11 cellular contexts compared by ENCODE assay signal in the genomic region with DNA sequence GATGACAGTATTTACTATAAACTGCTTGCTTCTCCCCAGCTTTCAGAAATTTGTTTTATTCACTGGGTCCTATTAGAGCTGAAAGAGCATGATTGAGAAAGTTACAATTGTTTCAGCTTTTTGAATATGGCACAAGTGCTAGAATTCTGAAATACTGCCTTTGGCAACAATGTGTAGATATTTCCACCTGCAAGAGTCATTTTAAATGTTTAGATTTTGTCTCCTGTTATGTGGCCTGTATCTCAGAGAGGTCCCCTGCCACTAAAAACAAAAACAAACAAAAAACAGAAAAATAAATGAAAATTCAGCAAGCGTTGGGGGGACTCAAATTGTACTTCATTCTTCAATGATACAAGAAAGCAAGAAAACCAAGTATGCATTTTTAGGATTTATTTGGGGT. TPM values are rescaled to one million over a fixed set of nuclear protein-coding genes. Genes with fewer than 3 reads are reported as not detected.
A peak's percentile ranks its signal among the peaks of the same experiment; 100 is the strongest.
DNase-seq lines count a peak whose midpoint lies in the region; ATAC-seq and TF ChIP-seq lines count a peak whose summit lies in the region.
"Had no signal": no experiment of that assay in that cellular context is flagged by ENCODE, and none has a peak within 500 bp of the region (broad histone marks: within the 10 kb centered on the region; RNA-seq: fewer than 3 reads in every experiment).

No MANE protein-coding gene starts in this region.

- WGBS in mesenchymal stem cell, result no CpG with 5 or more reads among the region's 1 CpG

- no peak overlapping the region for H2AK5ac ChIP-seq in mesenchymal stem cell (ENCODE audit: low read length, severe bottlenecking)

- H3K4me3 Mint-ChIP-seq in activated CD4-positive, alpha-beta memory T cell treated with anti-CD3 and anti-CD28 coated beads for 36 hours, result peak overlapping the region; percentile 45
- no peak overlapping the region for H3K4me3 Mint-ChIP-seq in type B pancreatic cell

- H3K79me1 ChIP-seq in mesenchymal stem cell (replicated peaks; ENCODE audit: low read length, poor library complexity, severe bottlenecking), result peaks cover 3% of the 10 kb centered on the region

- H3K23ac ChIP-seq in mesenchymal stem cell (ENCODE audit: low read length in 2 of 2), result no peak overlapping the region

- CTCF ChIA-PET in activated CD4-positive, alpha-beta memory T cell treated with anti-CD3 and anti-CD28 coated beads for 36 hours (lab: Charles Lee), result interaction anchor here (0.7 to 1.8 kb wide), 2 partner anchors 9 to 315 kb away, joined by 3 read pairs; no protein-coding TSS in a partner anchor

- H3K9me3 Mint-ChIP-seq in activated CD4-positive, alpha-beta memory T cell treated with anti-CD3 and anti-CD28 coated beads for 36 hours, result no peaks in the 10 kb centered on the region
- no peaks in the 10 kb centered on the region for H3K9me3 Mint-ChIP-seq in type B pancreatic cell

- intact Hi-C loops in left ventricle myocardium inferior (cut with micrococcal nuclease), result no loop called here
- intact Hi-C loops in left cardiac atrium (cut with DNase I), result no loop called here
- intact Hi-C loops in activated CD4-positive, alpha-beta memory T cell treated with anti-CD3 and anti-CD28 coated beads for 36 hours (cut with micrococcal nuclease), result loop anchor here (1.0 kb wide), 1 partner anchor 9 kb away; no protein-coding TSS in a partner anchor
- intact Hi-C loops in upper lobe of right lung (cut with DNase I), result no loop called here

- no peak overlapping the region for H2BK5ac ChIP-seq in mesenchymal stem cell (ENCODE audit: low read depth, low read length, poor library complexity, severe bottlenecking)

- H3K36me3 Mint-ChIP-seq in activated CD4-positive, alpha-beta memory T cell treated with anti-CD3 and anti-CD28 coated beads for 36 hours, result peaks cover 38% of the 10 kb centered on the region
- H3K36me3 Mint-ChIP-seq in type B pancreatic cell, result peaks cover 24% of the 10 kb centered on the region

- no peak overlapping the region for H4K91ac ChIP-seq in mesenchymal stem cell (ENCODE audit: low read length)

- H3K4me3 ChIP-seq in left ventricle myocardium inferior, result no peak overlapping the region
- H3K4me3 ChIP-seq in mesenchymal stem cell (ENCODE audit: insufficient read depth in 1 of 2, low read depth in 1 of 2, low read length in 2 of 2), result no peak overlapping the region
- H3K4me3 ChIP-seq in upper lobe of right lung, result no peak overlapping the region
- no peak overlapping the region for H3K4me3 ChIP-seq in H7 (ENCODE audit: insufficient read depth, low read depth, low read length)
- H3K4me3 ChIP-seq: dorsolateral prefrontal cortex had no signal

- DNase-seq in left ventricle myocardium inferior (no peak), left cardiac atrium (no peak), mesenchymal stem cell (no peak), upper lobe of right lung (no peak), H7 (no peak), SHP77 (lab: John Stamatoyannopoulos, UW) (no peak), type B pancreatic cell (ENCODE audit: extremely low spot score, unreplicated experiment) (no peak)
- no peak for DNase-seq in activated CD4-positive, alpha-beta memory T cell treated with anti-CD3 and anti-CD28 coated beads for 36 hours
- DNase-seq: dorsolateral prefrontal cortex, NCI-H2029 had no signal

- no peak for ATAC-seq in left cardiac atrium
- ATAC-seq in upper lobe of right lung, result no peak

- no peak overlapping the region for H2BK15ac ChIP-seq in mesenchymal stem cell (ENCODE audit: low read depth, poor library complexity, severe bottlenecking)

- no peak overlapping the region for H2AFZ ChIP-seq in mesenchymal stem cell (ENCODE audit: low read depth, low read length)

- TF ChIP-seq CTCF in left ventricle myocardium inferior (IDR thresholded peaks at IDR 0.05; ENCODE audit: borderline replicate concordance) (no peak), upper lobe of right lung (IDR thresholded peaks at IDR 0.05) (no peak), type B pancreatic cell (conservative IDR thresholded peaks at IDR 0.05) (no peak)

- H3K4me2 ChIP-seq in mesenchymal stem cell (ENCODE audit: low read length, poor library complexity, severe bottlenecking), result no peak overlapping the region

- H3K27me3 ChIP-seq in left ventricle myocardium inferior (ENCODE audit: low read depth) (no peaks in the 10 kb centered on the region), mesenchymal stem cell (ENCODE audit: control insufficient read depth in 1 of 2, insufficient read depth in 1 of 2, low read length in 2 of 2) (no peaks in the 10 kb centered on the region), upper lobe of right lung (no peaks in the 10 kb centered on the region), H7 (ENCODE audit: control insufficient read depth, insufficient read depth, low read length) (no peaks in the 10 kb centered on the region)
- H3K27me3 ChIP-seq: dorsolateral prefrontal cortex had no signal

- H2BK12ac ChIP-seq in mesenchymal stem cell (ENCODE audit: low read length in 2 of 2), result no peak overlapping the region

- peak overlapping the region; percentile 85 for H3K27ac ChIP-seq in left ventricle myocardium inferior (replicated peaks)
- no peak overlapping the region for H3K27ac ChIP-seq in mesenchymal stem cell (ENCODE audit: low read length, poor library complexity, severe bottlenecking)
- peak overlapping the region; percentile 44 for H3K27ac ChIP-seq in upper lobe of right lung
- H3K27ac ChIP-seq: RWPE1 had no signal

- POLR2A ChIA-PET in activated CD4-positive, alpha-beta memory T cell treated with anti-CD3 and anti-CD28 coated beads for 36 hours (lab: Charles Lee), result interaction anchor here (0.7 to 17.4 kb wide), 9 partner anchors 9 to 29 kb away, joined by 3 to 200 read pairs (median 6); partner anchors contain the start of gene TGFBR2

- H3K4ac ChIP-seq in mesenchymal stem cell (ENCODE audit: low read depth in 1 of 2, low read length in 2 of 2), result no peak overlapping the region

- peaks cover 89% of the 10 kb centered on the region for H3K4me1 Mint-ChIP-seq in activated CD4-positive, alpha-beta memory T cell treated with anti-CD3 and anti-CD28 coated beads for 36 hours (ENCODE audit: low read depth)
- peaks cover 23% of the 10 kb centered on the region for H3K4me1 Mint-ChIP-seq in type B pancreatic cell (ENCODE audit: unreplicated experiment)

- peaks cover 98% of the 10 kb centered on the region for H3K4me1 ChIP-seq in left ventricle myocardium inferior
- H3K4me1 ChIP-seq in mesenchymal stem cell (ENCODE audit: control insufficient read depth, insufficient read depth, low read depth, low read length), result peaks cover 2% of the 10 kb centered on the region
- peaks cover 84% of the 10 kb centered on the region for H3K4me1 ChIP-seq in upper lobe of right lung

- H4K8ac ChIP-seq in mesenchymal stem cell (ENCODE audit: low read length), result no peak overlapping the region

- H3K9me3 ChIP-seq in left ventricle myocardium inferior (replicated peaks) (peaks cover 3% of the 10 kb centered on the region), mesenchymal stem cell (ENCODE audit: control insufficient read depth, low read length) (no peaks in the 10 kb centered on the region), upper lobe of right lung (no peaks in the 10 kb centered on the region)

- H2BK120ac ChIP-seq in mesenchymal stem cell (ENCODE audit: low read depth, low read length), result no peak overlapping the region

- H3K14ac ChIP-seq in mesenchymal stem cell (ENCODE audit: low read length in 2 of 2), result no peak overlapping the region

- H3K18ac ChIP-seq in mesenchymal stem cell (ENCODE audit: low read depth in 1 of 2, low read length in 2 of 2), result no peak overlapping the region

- H3K27me3 Mint-ChIP-seq in activated CD4-positive, alpha-beta memory T cell treated with anti-CD3 and anti-CD28 coated beads for 36 hours, result no peaks in the 10 kb centered on the region
- no peaks in the 10 kb centered on the region for H3K27me3 Mint-ChIP-seq in type B pancreatic cell

- H3K36me3 ChIP-seq in left ventricle myocardium inferior (peaks cover 8% of the 10 kb centered on the region), mesenchymal stem cell (ENCODE audit: control insufficient read depth in 1 of 2, insufficient read depth in 2 of 2, low read depth in 1 of 2, low read length in 2 of 2) (peaks cover 3 to 75% of the 10 kb centered on the region in 2 experiments), upper lobe of right lung (peaks cover 17% of the 10 kb centered on the region), H7 (replicated peaks; ENCODE audit: control insufficient read depth, insufficient read depth, low read length) (no peaks in the 10 kb centered on the region)

- H3K9ac ChIP-seq in mesenchymal stem cell (ENCODE audit: low read length), result peak overlapping the region; percentile 16

- peak overlapping the region; percentile 91 for H3K27ac Mint-ChIP-seq in activated CD4-positive, alpha-beta memory T cell treated with anti-CD3 and anti-CD28 coated beads for 36 hours
- no peak overlapping the region for H3K27ac Mint-ChIP-seq in type B pancreatic cell

RNA-seq across cellular contexts. Expression of gene TGFBR2, which starts 28.7 kb away (rescaled TPM):
- 144 TPM for total RNA-seq in left ventricle myocardium inferior
- 100 to 1,000 TPM; 234 to 243 TPM for total RNA-seq in left cardiac atrium
- total RNA-seq in activated CD4-positive, alpha-beta memory T cell treated with anti-CD3 and anti-CD28 coated beads for 36 hours, result 10 to 100 TPM; 36.8 to 37.0 TPM
- polyA plus RNA-seq in mesenchymal stem cell (2013, experiment 1 of 2), result 195 TPM
- 202 TPM for polyA plus RNA-seq in mesenchymal stem cell (2013, experiment 2 of 2)
- 329 TPM for total RNA-seq in upper lobe of right lung
- 4.3 and 6.4 TPM in 2 replicates for total RNA-seq in H7 (2014; rRNA removed; shearing (Covaris generic))
- total RNA-seq in type B pancreatic cell (ENCODE audit: low replicate concordance), result 21.8 and 26.1 TPM in 2 replicates
